ENCODE assay signal across 25 cellular contexts in the genomic region with DNA sequence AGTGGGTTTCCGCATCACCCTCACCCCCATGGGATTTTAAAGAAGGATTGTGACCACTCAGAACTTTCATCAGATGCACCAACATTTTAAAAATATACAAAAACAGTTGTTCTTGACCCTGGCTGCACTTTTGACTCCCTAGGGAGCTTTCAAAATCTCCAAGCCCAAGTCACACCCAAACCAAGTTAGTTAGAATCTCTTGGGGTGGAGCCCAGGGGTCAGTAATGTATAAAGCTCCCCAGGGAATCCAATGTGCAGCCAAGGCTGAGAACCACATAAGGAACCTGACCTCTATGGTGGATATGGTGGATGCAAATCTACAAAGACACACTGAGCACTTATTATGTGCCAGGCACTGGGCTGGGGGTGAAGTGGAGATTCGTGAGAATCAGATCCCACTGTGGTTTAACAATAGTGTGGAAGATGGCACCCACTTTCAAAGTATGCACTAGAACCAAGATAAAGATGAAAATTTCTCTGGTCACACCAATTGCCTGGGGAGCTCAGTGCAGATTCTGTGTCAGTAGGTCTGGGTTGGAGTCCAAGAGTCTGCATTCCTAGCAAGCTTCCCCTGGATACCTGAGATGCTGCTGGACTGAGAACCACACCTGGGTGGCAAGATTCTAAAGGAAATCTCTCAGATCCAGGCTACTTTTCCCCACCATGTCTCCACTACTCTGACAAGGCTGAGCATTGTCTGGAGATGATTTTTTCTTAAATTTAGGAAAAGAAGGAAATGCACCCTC. TPM values are rescaled to one million over a fixed set of nuclear protein-coding genes. Genes with fewer than 3 reads are reported as not detected.
"Had no signal": no experiment of that assay in that cellular context is flagged by ENCODE, and none has a peak within 500 bp of the region (broad histone marks: within the 10 kb centered on the region; RNA-seq: fewer than 3 reads in every experiment).

No MANE protein-coding gene starts in this region.

- H2AFZ ChIP-seq: parathyroid adenoma had no signal

- H3K36me3 ChIP-seq: esophagus muscularis mucosa, gastroesophageal sphincter, heart left ventricle, left lung, prostate gland, right atrium auricular region, stomach, tibial artery, upper lobe of right lung, uterus had no signal

- H3K4me3 ChIP-seq: coronary artery, esophagus muscularis mucosa, gastroesophageal sphincter, heart left ventricle, left lung, prostate gland, right atrium auricular region, stomach, testis, tibial artery, upper lobe of right lung, uterus had no signal

- DNase-seq: dermis blood vessel endothelial cell; effector memory CD4-positive, alpha-beta T cell; foreskin keratinocyte; heart left ventricle; hippocampal formation; left cardiac atrium; left lung; mesenchymal stem cell; midbrain; naive thymus-derived CD8-positive, alpha-beta T cell; stimulated activated CD4-positive, alpha-beta T cell treated with anti-CD3 and anti-CD28 coated beads, Interleukin-4, amount 100 ng/mL, for 4 hours; stomach; testis; upper lobe of right lung; uterus had no signal

- H3K27me3 ChIP-seq: foreskin keratinocyte, left lung, right atrium auricular region, testis, tibial artery, upper lobe of right lung, uterus had no signal

- H3K79me2 ChIP-seq: parathyroid adenoma had no signal

- H3K27ac ChIP-seq: coronary artery, esophagus muscularis mucosa, foreskin keratinocyte, gastroesophageal sphincter, heart left ventricle, left lung, parathyroid adenoma, prostate gland, right atrium auricular region, stomach, testis, tibial artery, upper lobe of right lung, uterus had no signal

- H3K9me3 ChIP-seq: esophagus muscularis mucosa, gastroesophageal sphincter, heart left ventricle, left lung, prostate gland, right atrium auricular region, stomach, testis, tibial artery, upper lobe of right lung, uterus had no signal

- H3K4me1 ChIP-seq: esophagus muscularis mucosa, foreskin keratinocyte, gastroesophageal sphincter, heart left ventricle, parathyroid adenoma, prostate gland, right atrium auricular region, stomach, testis, upper lobe of right lung, uterus had no signal

- H3K9ac ChIP-seq: parathyroid adenoma had no signal

RNA-seq across cellular contexts. Expression of gene CMKLR1, which starts 18.9 kb away (rescaled TPM):
- total RNA-seq: endothelial cell of umbilical vein, fibroblast of lung, foreskin keratinocyte, lung microvascular endothelial cell had no signal
- polyA plus RNA-seq: foreskin keratinocyte had no signal
